In the genomic region with DNA sequence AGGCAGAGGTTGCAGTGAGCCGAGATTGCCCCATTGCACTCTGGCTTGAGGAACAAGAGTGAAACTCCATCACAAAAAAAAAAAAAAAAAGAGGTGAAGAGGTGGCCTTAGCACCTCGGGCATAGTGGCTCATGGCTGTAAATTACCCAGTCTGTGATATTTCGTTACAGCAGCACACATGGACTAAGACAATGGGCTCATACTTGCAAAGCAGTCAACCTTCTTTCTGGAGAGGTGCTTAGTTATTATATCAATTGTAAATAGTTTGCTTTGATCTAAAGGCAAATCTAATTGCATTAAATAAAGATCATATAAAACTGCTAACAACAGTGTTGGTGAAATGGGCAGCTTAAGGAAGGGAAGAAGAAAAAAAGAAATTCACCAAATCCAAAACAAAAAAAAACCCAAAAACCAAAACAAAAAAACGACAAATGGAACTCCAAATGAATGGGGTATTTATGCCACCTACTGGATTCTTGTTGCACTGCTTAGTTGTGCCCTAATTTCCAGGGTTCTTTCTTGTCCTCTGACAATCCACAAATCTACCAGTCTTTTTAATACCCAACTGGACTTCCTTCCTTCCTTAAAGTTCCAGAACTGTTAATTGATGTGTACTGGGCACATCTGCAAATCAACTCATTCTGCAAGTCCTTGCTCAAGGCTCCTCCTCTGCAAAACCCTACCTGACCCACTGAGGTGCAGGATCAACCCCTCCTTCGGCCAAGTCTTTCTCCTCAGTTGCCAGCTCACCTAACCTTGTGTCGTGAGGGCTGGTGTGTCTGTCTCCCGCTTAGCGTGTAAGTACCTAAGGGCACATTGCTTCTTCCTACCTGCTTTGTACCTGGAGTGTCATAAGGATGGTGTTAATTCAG, we compare ENCODE assay signal across 8 cellular contexts. TPM values are rescaled to one million over a fixed set of nuclear protein-coding genes. Genes with fewer than 3 reads are reported as not detected.
A peak's percentile ranks its signal among the peaks of the same experiment; 100 is the strongest.
DNase-seq lines count a peak whose midpoint lies in the region; ATAC-seq, FAIRE-seq and TF ChIP-seq lines count a peak whose summit lies in the region.

No MANE protein-coding gene starts in this region.

- TF ChIP-seq CTCF in lower lobe of right lung (IDR thresholded peaks at IDR 0.05): peak; percentile 76
- TF ChIP-seq CTCF in lower leg skin (IDR thresholded peaks at IDR 0.05): no peak

- WGBS in lower leg skin, 2 donors: 54 to 57% methylated on average over 8 of the region's 8 CpGs

- peak; percentile 45 to 58 for DNase-seq in AML-193 (lab: John Stamatoyannopoulos, UW)
- DNase-seq in NCI-H460 (ENCODE audit: extremely low read depth, low read depth): peak; percentile 8
- DNase-seq in lower lobe of right lung: no peak
- DNase-seq in mucosa of gallbladder (ENCODE audit: low spot score): no peak
- DNase-seq in lower leg skin (ENCODE audit: low spot score in 2 of 2): no peak

- H3K4me1 ChIP-seq in lower lobe of right lung: no peaks in the 10 kb centered on the region

- H3K27ac ChIP-seq in lower lobe of right lung: no peak overlapping the region

- H3K4me3 ChIP-seq in lower lobe of right lung (no peak overlapping the region), lower leg skin (ENCODE audit: low read depth, poor library complexity, severe bottlenecking) (no peak overlapping the region)

- no peaks in the 10 kb centered on the region for H3K9me3 ChIP-seq in lower lobe of right lung

- no peaks in the 10 kb centered on the region for H3K36me3 ChIP-seq in lower lobe of right lung

- FAIRE-seq in colon (lab: Jason Lieb, UNC): peak; percentile 14

- H3K27me3 ChIP-seq in lower lobe of right lung (ENCODE audit: low read depth): no peaks in the 10 kb centered on the region

- ATAC-seq in GM18867 (IDR thresholded peaks at IDR 0.05; ENCODE audit: unreplicated experiment) (peak; percentile 62), lower lobe of right lung (peak in 1 of 2 donors; percentile 45), HG02981 (IDR thresholded peaks at IDR 0.05; ENCODE audit: unreplicated experiment) (no peak)

- TF ChIP-seq POLR2A in lower leg skin (IDR thresholded peaks at IDR 0.05): no peak

- intact Hi-C loops in lower lobe of right lung (cut with DNase I) (no loop called here), lower leg skin (cut with DNase I; ENCODE audit: low total_unique reads) (loop anchor here (10.0 kb wide), 1 partner anchor 422 kb away; no protein-coding TSS in a partner anchor)

RNA-seq across cellular contexts. Expression of a gene that starts 35.0 kb away (rescaled TPM):
- total RNA-seq in NCI-H460 (2014; rRNA removed; shearing (Covaris generic)): not detected in 2 replicates
- not detected in 2 replicates for polyA plus RNA-seq in NCI-H460 (2014; cell fraction: nucleus; rRNA removed)
- not detected for total RNA-seq in lower lobe of right lung
- total RNA-seq in mucosa of gallbladder: not detected
- total RNA-seq in lower leg skin: not detected

Comparison
In these comparisons a context has a peak if more than half of its experiments do, and no peak if none do; other contexts are left out.
1. DNase-seq: peak in AML-193 (2 of 2) and NCI-H460 (single experiment); none in lower lobe of right lung (single experiment), mucosa of gallbladder (single experiment) and lower leg skin (0 of 2).